1 cellular context compared by ENCODE assay signal in the genomic region with DNA sequence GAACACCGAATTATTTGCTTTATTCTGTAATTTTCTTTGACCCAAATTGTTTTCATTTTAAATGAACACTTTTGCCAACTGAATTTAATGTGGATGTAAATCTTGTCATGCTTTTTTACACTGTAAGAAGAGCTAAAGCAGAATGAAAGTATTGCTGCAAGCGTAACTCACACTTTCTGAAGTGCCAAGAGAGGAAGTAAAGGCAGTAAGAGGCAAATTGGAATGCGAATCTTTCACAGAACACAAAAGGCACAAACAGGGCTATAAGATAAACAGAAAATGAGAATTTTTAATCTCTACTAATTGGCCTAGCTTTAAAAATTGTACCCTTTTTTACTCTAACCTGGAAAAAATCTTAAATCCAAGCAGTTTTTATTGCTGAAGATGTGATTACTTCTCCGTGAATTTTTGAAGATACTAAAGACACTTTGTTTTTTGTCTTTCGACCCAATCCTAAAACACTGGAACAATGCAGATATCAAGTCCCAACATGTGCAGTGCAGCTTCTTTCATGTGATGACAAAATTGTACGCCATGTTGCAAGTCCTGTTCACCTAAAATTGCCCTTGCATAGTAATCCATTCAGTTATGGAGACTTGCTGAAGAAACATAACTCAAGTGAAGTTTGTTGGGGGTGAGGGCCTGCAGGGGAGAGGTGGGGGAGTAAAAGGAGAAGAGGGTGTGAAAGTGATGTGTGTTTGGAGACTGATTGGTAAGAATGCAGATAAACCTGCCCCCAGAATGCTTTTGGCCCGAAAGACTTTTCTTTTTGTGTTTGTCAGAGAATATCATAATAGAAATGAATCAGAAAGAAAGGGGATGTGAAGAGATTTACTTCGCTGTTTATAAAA.
TF ChIP-seq lines count a peak whose summit lies in the region.

No MANE protein-coding gene starts in this region.

TF ChIP-seq in SK-N-SH treated with all-trans-retinoic acid at 6 μM for 48 hours, 23 proteins besides CTCF, POLR2A, EP300 and RAD21 (continued from another document):
- TF ChIP-seq, protein P1, sequence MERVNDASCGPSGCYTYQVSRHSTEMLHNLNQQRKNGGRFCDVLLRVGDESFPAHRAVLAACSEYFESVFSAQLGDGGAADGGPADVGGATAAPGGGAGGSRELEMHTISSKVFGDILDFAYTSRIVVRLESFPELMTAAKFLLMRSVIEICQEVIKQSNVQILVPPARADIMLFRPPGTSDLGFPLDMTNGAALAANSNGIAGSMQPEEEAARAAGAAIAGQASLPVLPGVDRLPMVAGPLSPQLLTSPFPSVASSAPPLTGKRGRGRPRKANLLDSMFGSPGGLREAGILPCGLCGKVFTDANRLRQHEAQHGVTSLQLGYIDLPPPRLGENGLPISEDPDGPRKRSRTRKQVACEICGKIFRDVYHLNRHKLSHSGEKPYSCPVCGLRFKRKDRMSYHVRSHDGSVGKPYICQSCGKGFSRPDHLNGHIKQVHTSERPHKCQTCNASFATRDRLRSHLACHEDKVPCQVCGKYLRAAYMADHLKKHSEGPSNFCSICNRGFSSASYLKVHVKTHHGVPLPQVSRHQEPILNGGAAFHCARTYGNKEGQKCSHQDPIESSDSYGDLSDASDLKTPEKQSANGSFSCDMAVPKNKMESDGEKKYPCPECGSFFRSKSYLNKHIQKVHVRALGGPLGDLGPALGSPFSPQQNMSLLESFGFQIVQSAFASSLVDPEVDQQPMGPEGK (CRISPR knock-in tag; IDR thresholded peaks at IDR 0.05; ENCODE audit: borderline replicate concordance): no peak
- TF ChIP-seq ESRRG (CRISPR knock-in tag; IDR thresholded peaks at IDR 0.05) (no peak), ISL1 (CRISPR knock-in tag; IDR thresholded peaks at IDR 0.05) (no peak)
